In genomic region chr13:98129059-98129741, GRCh38 we compare ENCODE assay signal across 1 cellular context.
TF ChIP-seq lines count a peak whose summit lies in the region.

No MANE protein-coding gene starts in this region.

TF ChIP-seq in SK-N-SH, 30 proteins besides CTCF, POLR2A, EP300 and RAD21:
- TF ChIP-seq RCOR1 (IDR thresholded peaks at IDR 0.05; ENCODE audit: low read length) (no peak), FOSL2 (IDR thresholded peaks at IDR 0.05; ENCODE audit: borderline replicate concordance, low read depth) (0 out of 2 replicates have a peak, but pooled peaks have one; percentile 11)
